Comparison of ENCODE assay signal across 2 cellular contexts in genomic region chr9:93893899-93894690, GRCh38.
TF ChIP-seq lines count a peak whose summit lies in the region.

No MANE protein-coding gene starts in this region.

TF ChIP-seq in SK-N-SH, 30 proteins besides CTCF, POLR2A, EP300 and RAD21 (continued from another document):
- TF ChIP-seq PBX3 (IDR thresholded peaks at IDR 0.05) (no peak), RXRA (IDR thresholded peaks at IDR 0.05; ENCODE audit: borderline replicate concordance, low read depth) (no peak), CHD2 (IDR thresholded peaks at IDR 0.05; ENCODE audit: low read length, partially characterized antibody) (no peak), USF2 (IDR thresholded peaks at IDR 0.05; ENCODE audit: borderline replicate concordance, low read depth, low read length) (no peak), TEAD4 (IDR thresholded peaks at IDR 0.05; ENCODE audit: borderline replicate concordance, insufficient read depth) (no peak), NRF1 (IDR thresholded peaks at IDR 0.05; ENCODE audit: low read depth, low read length) (no peak), NFIC (IDR thresholded peaks at IDR 0.05; ENCODE audit: borderline replicate concordance) (no peak), FOSL2 (IDR thresholded peaks at IDR 0.05; ENCODE audit: borderline replicate concordance, low read depth) (no peak), POLR2AphosphoS5 (IDR thresholded peaks at IDR 0.05; ENCODE audit: low read depth, low read length) (no peak), SMC3 (IDR thresholded peaks at IDR 0.05; ENCODE audit: low read depth, low read length) (no peak), RFX5 (IDR thresholded peaks at IDR 0.05; ENCODE audit: low read length) (no peak), MEF2A (IDR thresholded peaks at IDR 0.05; ENCODE audit: borderline replicate concordance, low read depth) (no peak), YY1 (IDR thresholded peaks at IDR 0.05; ENCODE audit: low read depth) (no peak), JUND (IDR thresholded peaks at IDR 0.05) (no peak), FOXM1 (IDR thresholded peaks at IDR 0.05; ENCODE audit: low read depth) (no peak)
- TF ChIP-seq, protein P1, sequence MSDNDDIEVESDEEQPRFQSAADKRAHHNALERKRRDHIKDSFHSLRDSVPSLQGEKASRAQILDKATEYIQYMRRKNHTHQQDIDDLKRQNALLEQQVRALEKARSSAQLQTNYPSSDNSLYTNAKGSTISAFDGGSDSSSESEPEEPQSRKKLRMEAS (IDR thresholded peaks at IDR 0.05; ENCODE audit: low read depth), result no peak
- TF ChIP-seq, protein P2, sequence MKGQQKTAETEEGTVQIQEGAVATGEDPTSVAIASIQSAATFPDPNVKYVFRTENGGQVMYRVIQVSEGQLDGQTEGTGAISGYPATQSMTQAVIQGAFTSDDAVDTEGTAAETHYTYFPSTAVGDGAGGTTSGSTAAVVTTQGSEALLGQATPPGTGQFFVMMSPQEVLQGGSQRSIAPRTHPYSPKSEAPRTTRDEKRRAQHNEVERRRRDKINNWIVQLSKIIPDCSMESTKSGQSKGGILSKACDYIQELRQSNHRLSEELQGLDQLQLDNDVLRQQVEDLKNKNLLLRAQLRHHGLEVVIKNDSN (IDR thresholded peaks at IDR 0.05; ENCODE audit: borderline replicate concordance, low read depth), result no peak
- TF ChIP-seq, protein P3, sequence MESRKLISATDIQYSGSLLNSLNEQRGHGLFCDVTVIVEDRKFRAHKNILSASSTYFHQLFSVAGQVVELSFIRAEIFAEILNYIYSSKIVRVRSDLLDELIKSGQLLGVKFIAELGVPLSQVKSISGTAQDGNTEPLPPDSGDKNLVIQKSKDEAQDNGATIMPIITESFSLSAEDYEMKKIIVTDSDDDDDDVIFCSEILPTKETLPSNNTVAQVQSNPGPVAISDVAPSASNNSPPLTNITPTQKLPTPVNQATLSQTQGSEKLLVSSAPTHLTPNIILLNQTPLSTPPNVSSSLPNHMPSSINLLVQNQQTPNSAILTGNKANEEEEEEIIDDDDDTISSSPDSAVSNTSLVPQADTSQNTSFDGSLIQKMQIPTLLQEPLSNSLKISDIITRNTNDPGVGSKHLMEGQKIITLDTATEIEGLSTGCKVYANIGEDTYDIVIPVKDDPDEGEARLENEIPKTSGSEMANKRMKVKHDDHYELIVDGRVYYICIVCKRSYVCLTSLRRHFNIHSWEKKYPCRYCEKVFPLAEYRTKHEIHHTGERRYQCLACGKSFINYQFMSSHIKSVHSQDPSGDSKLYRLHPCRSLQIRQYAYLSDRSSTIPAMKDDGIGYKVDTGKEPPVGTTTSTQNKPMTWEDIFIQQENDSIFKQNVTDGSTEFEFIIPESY (IDR thresholded peaks at IDR 0.05; ENCODE audit: borderline replicate concordance, low read depth), result no peak
TF ChIP-seq in SK-N-SH: peak in this region for 0.

TF ChIP-seq in SK-N-SH treated with all-trans-retinoic acid at 6 μM for 48 hours, 23 proteins besides CTCF, POLR2A, EP300 and RAD21 (continued from another document):
- TF ChIP-seq, protein P4, sequence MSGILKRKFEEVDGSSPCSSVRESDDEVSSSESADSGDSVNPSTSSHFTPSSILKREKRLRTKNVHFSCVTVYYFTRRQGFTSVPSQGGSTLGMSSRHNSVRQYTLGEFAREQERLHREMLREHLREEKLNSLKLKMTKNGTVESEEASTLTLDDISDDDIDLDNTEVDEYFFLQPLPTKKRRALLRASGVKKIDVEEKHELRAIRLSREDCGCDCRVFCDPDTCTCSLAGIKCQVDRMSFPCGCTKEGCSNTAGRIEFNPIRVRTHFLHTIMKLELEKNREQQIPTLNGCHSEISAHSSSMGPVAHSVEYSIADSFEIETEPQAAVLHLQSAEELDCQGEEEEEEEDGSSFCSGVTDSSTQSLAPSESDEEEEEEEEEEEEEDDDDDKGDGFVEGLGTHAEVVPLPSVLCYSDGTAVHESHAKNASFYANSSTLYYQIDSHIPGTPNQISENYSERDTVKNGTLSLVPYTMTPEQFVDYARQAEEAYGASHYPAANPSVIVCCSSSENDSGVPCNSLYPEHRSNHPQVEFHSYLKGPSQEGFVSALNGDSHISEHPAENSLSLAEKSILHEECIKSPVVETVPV (CRISPR knock-in tag; IDR thresholded peaks at IDR 0.05), result no peak
- no peak for TF ChIP-seq CSDC2 (CRISPR knock-in tag; IDR thresholded peaks at IDR 0.05)
- no peak for TF ChIP-seq POU6F1 (CRISPR knock-in tag; IDR thresholded peaks at IDR 0.05; ENCODE audit: borderline replicate concordance, low read depth)
- TF ChIP-seq PATZ1 (CRISPR knock-in tag; IDR thresholded peaks at IDR 0.05; ENCODE audit: borderline replicate concordance), result no peak
- no peak for TF ChIP-seq GLIS3 (CRISPR knock-in tag; IDR thresholded peaks at IDR 0.05)
- no peak for TF ChIP-seq TOX (CRISPR knock-in tag; IDR thresholded peaks at IDR 0.05; ENCODE audit: borderline replicate concordance)
- TF ChIP-seq ZNF8 (CRISPR knock-in tag; IDR thresholded peaks at IDR 0.05), result no peak
- TF ChIP-seq ZNF565 (CRISPR knock-in tag; conservative IDR thresholded peaks at IDR 0.05; ENCODE audit: low read depth), result no peak
- TF ChIP-seq TCF4 (CRISPR knock-in tag; IDR thresholded peaks at IDR 0.05; ENCODE audit: borderline replicate concordance), result no peak
- no peak for TF ChIP-seq ZFP3 (CRISPR knock-in tag; IDR thresholded peaks at IDR 0.05)
- TF ChIP-seq RARB (CRISPR knock-in tag; IDR thresholded peaks at IDR 0.05), result no peak
- TF ChIP-seq ISL1 (CRISPR knock-in tag; IDR thresholded peaks at IDR 0.05), result no peak
- no peak for TF ChIP-seq ZNF70 (CRISPR knock-in tag; IDR thresholded peaks at IDR 0.05)
